1 cellular context compared by ENCODE assay signal in genomic region chr20:31870703-31871601, GRCh38.
TF ChIP-seq lines count a peak whose summit lies in the region.

No MANE protein-coding gene starts in this region.

TF ChIP-seq in GM12878, 131 proteins besides CTCF, POLR2A, EP300 and RAD21:
- TF ChIP-seq PAX5 (IDR thresholded peaks at IDR 0.05; ENCODE audit: borderline replicate concordance, low read depth, low read length) (no peak), BACH1 (IDR thresholded peaks at IDR 0.05; ENCODE audit: borderline replicate concordance) (no peak), MEF2B (IDR thresholded peaks at IDR 0.05; ENCODE audit: partially characterized antibody, poor library complexity, severe bottlenecking) (peak; percentile 56), CREB1 (IDR thresholded peaks at IDR 0.05; ENCODE audit: low read depth) (no peak), IKZF1 (conservative IDR thresholded peaks at IDR 0.05) (peak; percentile 68; the same call in 1 of the 2 replicates), BMI1 (IDR thresholded peaks at IDR 0.05; ENCODE audit: borderline replicate concordance) (no peak), MLLT1 (IDR thresholded peaks at IDR 0.05) (0 out of 2 replicates have a peak, but pooled peaks have one; percentile 31), E2F8 (IDR thresholded peaks at IDR 0.05; ENCODE audit: low read depth, partially characterized antibody) (peak; percentile 51), NR2F1 (conservative IDR thresholded peaks at IDR 0.05) (peak; percentile 85), KAT2A (conservative IDR thresholded peaks at IDR 0.05; ENCODE audit: control insufficient read depth, low read depth, low read length) (no peak), NBN (IDR thresholded peaks at IDR 0.05) (peak; percentile 57; the same call in 1 of the 2 replicates), GATAD2B (conservative IDR thresholded peaks at IDR 0.05; ENCODE audit: low read depth) (no peak; the same call in 1 of the 2 replicates), KLF5 (IDR thresholded peaks at IDR 0.05; ENCODE audit: partially characterized antibody) (no peak), ATF2 (IDR thresholded peaks at IDR 0.05; ENCODE audit: low read length) (no peak), PKNOX1 (IDR thresholded peaks at IDR 0.05) (no peak), RELB (IDR thresholded peaks at IDR 0.05; ENCODE audit: low read depth) (0 out of 2 replicates have a peak, but pooled peaks have one; percentile 40), NR2C2 (IDR thresholded peaks at IDR 0.05; ENCODE audit: borderline replicate concordance, control insufficient read depth, insufficient read length, low read depth) (no peak), ESRRA (IDR thresholded peaks at IDR 0.05; ENCODE audit: low read length) (no peak), WRNIP1 (IDR thresholded peaks at IDR 0.05; ENCODE audit: borderline replicate concordance, low read depth, low read length) (no peak), IKZF2 (IDR thresholded peaks at IDR 0.05) (peak; percentile 56 to 60; a peak in 3 of 4 replicates), NR2C1 (IDR thresholded peaks at IDR 0.05) (peak; percentile 65), BHLHE40 (IDR thresholded peaks at IDR 0.05; ENCODE audit: borderline replicate concordance in 1 of 2, low read depth in 2 of 2, low read length in 1 of 2) (peak; percentile 94 to 97), HDGF (IDR thresholded peaks at IDR 0.05) (peak; percentile 79), EGR1 (IDR thresholded peaks at IDR 0.05; ENCODE audit: borderline replicate concordance in 1 of 2, low read depth in 2 of 2, low read length in 2 of 2) (peak in 1 of 2 experiments; percentile 12; a peak in 1 of 3 replicates), TCF7 (IDR thresholded peaks at IDR 0.05; ENCODE audit: borderline replicate concordance) (no peak), TARDBP (IDR thresholded peaks at IDR 0.05; ENCODE audit: borderline replicate concordance) (no peak), EZH2 (IDR thresholded peaks at IDR 0.05; ENCODE audit: borderline replicate concordance, control insufficient read depth, low read depth, low read length) (0 out of 2 replicates have a peak, but pooled peaks have one; percentile 60), CHD4 (IDR thresholded peaks at IDR 0.05) (no peak), RB1 (IDR thresholded peaks at IDR 0.05; ENCODE audit: borderline replicate concordance) (no peak)
